In the genomic region with DNA sequence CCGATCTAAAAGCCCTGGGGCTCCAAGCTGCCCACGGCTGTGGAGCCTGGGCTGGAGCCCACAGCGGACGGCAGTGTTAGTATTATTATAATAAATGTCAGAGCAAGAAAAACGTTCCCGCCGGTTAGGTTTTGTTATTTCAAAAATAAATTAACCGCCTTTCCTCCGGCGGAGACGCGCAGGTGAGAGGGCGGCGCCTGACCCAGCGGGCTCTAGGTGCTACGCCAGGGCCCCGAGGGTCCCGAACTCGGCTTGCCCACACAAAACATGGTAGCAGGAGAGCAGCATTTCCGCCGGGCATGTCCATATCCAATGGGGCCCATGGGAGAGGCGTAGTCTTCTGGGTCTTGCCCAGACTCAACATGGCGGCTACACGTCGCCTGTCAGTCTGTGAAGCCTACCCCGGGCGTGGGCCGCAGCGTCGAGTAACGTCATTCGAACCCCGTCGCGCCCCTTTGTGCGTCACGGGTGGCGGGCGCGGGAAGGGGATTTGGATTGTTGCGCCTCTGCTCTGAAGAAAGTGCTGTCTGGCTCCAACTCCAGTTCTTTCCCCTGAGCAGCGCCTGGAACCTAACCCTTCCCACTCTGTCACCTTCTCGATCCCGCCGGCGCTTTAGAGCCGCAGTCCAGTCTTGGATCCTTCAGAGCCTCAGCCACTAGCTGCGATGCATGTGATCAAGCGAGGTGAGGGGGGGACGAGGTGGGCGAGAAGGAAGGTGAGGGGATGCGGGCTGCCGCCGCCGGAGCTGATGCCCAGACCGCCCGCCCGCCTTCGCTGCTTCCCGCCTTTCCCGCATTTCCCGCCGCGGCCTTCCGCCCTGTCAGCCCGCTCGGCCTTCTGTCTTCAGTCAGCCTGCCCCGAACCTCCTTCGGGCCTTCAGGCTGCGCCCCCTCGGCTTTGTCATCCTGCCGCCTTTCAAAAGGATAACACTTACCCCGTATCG, we compare ENCODE assay signal across 8 cellular contexts. TPM values are rescaled to one million over a fixed set of nuclear protein-coding genes. Genes with fewer than 3 reads are reported as not detected.
DNase-seq lines count a peak whose midpoint lies in the region; ATAC-seq, FAIRE-seq and TF ChIP-seq lines count a peak whose summit lies in the region.

Gene RRM1, plus strand, starts transcription at position 452 of the 944 bp plus-strand sequence. Its CDS starts 214 bp downstream, at position 666.

- 0 to 1% (median 0%) methylated on average over 51 to 74 of the region's 74 CpGs for WGBS in adrenal gland, 4 donors
- 0% methylated on average over 49 to 74 of the region's 74 CpGs for WGBS in heart left ventricle, 4 donors

- H3K4me3 ChIP-seq in adrenal gland (peak within 1 kb of the TSS; percentile 59 to 94 (median 80)), heart left ventricle (peak within 1 kb of the TSS; percentile 60 to 92 (median 80))

- H3K4me1 Mint-ChIP-seq in type B pancreatic cell (ENCODE audit: unreplicated experiment): peaks cover 29% of the 10 kb centered on the region

- H3K9me3 Mint-ChIP-seq in type B pancreatic cell: no peaks in the 10 kb centered on the region

- peak within 1 kb of the TSS; percentile 70 to 98 (median 93) for H3K27ac ChIP-seq in adrenal gland
- H3K27ac ChIP-seq in heart left ventricle: peak within 1 kb of the TSS; percentile 76 to 96 (median 92)

- H3K4me1 ChIP-seq in adrenal gland (replicated peaks in 1 of 2) (peaks cover 4 to 25% of the 10 kb centered on the region in 2 donors), heart left ventricle (peaks cover 0 to 47% (median 12%) of the 10 kb centered on the region in 12 donors)

- peak within 1 kb of the TSS; percentile 97 for H3K4me3 Mint-ChIP-seq in type B pancreatic cell

- H3K27me3 ChIP-seq in adrenal gland (no peaks in the 10 kb centered on the region), heart left ventricle (no peaks in the 10 kb centered on the region)

- no peak for TF ChIP-seq CTCF in adrenal gland (IDR thresholded peaks at IDR 0.05)
- TF ChIP-seq CTCF in heart left ventricle (IDR thresholded peaks at IDR 0.05): no peak
- peak; percentile 19 for TF ChIP-seq CTCF in type B pancreatic cell (conservative IDR thresholded peaks at IDR 0.05)

- H3K36me3 ChIP-seq in adrenal gland (replicated peaks in 1 of 2) (no peaks in the 10 kb centered on the region), heart left ventricle (peaks cover 0 to 22% (median 8%) of the 10 kb centered on the region in 9 donors)

- intact Hi-C loops in adrenal gland (cut with DNase I) (no loop called here), heart left ventricle (cut with DNase I) (no loop called here)

- DNase-seq in GM12892 (ENCODE audit: insufficient read length) (peak; percentile 75), NCI-H146 (lab: John Stamatoyannopoulos, UW) (peak; percentile 98), T-helper 1 cell (peak; percentile 79 to 96 (median 88)), adrenal gland (peak; percentile 93 to 98 (median 96)), heart left ventricle (peak; percentile 94 to 97 (median 96)), pons (ENCODE audit: low spot score) (peak; percentile 96), type B pancreatic cell (ENCODE audit: extremely low spot score, unreplicated experiment) (peak; percentile 97)

- ATAC-seq in HG02852 (IDR thresholded peaks at IDR 0.05; ENCODE audit: unreplicated experiment) (peak; percentile 94), heart left ventricle (peak; percentile 98 to 99 (median 99))

- H3K27me3 Mint-ChIP-seq in type B pancreatic cell: no peaks in the 10 kb centered on the region

- TF ChIP-seq POLR2A in GM12892 (IDR thresholded peaks at IDR 0.05; ENCODE audit: low read depth, low read length): peak; percentile 80; the same call in 1 of the 2 replicates
- peak; percentile 34 to 84 for TF ChIP-seq POLR2A in adrenal gland (IDR thresholded peaks at IDR 0.05)
- peak in 1 of 2 donors; percentile 61 for TF ChIP-seq POLR2A in heart left ventricle (IDR thresholded peaks at IDR 0.05)

- H3K9me3 ChIP-seq in adrenal gland (replicated peaks in 1 of 3) (no peaks in the 10 kb centered on the region), heart left ventricle (no peaks in the 10 kb centered on the region)

- H3K36me3 Mint-ChIP-seq in type B pancreatic cell: no peaks in the 10 kb centered on the region

- peak within 1 kb of the TSS; percentile 96 for H3K27ac Mint-ChIP-seq in type B pancreatic cell

- peak; percentile 100 for FAIRE-seq in GM12892 (lab: Jason Lieb, UNC)

RNA-seq across cellular contexts. Expression of gene RRM1, which starts in this region (rescaled TPM):
- 119 TPM for polyA plus RNA-seq in GM12892 (2012; ENCODE audit: missing spikeins)
- total RNA-seq in adrenal gland: 10 to 100 TPM; 36.3 to 78.8 (median 58.8) TPM
- 10 to 100 TPM in 1 of 3 donors, 1 to 10 TPM in 2; 7.2 to 85.6 (median 7.3) TPM for polyA plus RNA-seq in adrenal gland
- 10 to 100 TPM; 22.8 to 44.7 (median 28.9) TPM for total RNA-seq in heart left ventricle
- 10 to 100 TPM in 1 of 2 donors, 1 to 10 TPM in 1; 4.2 to 25.7 TPM for polyA plus RNA-seq in heart left ventricle
- 49.9 and 101 TPM in 2 replicates for total RNA-seq in type B pancreatic cell (ENCODE audit: low replicate concordance)

Comparison
In these comparisons a context has a peak if more than half of its experiments do, and no peak if none do; other contexts are left out.
1. Peak in every context shown above with its lines: DNase-seq, ATAC-seq, H3K4me3 ChIP-seq and H3K27ac ChIP-seq.